9 cellular contexts compared by ENCODE assay signal in the genomic region with DNA sequence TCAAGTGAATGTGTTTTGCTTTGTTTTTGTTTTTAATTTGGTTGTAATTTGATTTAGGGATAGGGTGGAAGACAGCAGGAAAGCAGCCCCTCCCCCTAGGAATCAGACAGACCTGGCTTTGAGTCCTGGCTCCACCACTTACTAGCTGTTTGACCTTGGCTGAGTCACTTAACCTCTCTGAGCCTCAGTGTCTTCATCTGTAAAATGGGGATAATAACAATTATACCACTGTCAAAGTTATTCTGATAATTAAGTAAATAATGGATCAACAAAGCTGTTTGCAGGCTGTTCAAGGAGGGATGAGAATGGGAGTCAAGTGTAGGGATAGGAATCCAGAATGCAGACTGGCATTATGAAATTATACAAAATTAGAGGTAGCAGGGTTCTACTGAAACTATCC. TPM values are rescaled to one million over a fixed set of nuclear protein-coding genes. Genes with fewer than 3 reads are reported as not detected.
DNase-seq lines count a peak whose midpoint lies in the region; ATAC-seq, FAIRE-seq and TF ChIP-seq lines count a peak whose summit lies in the region.
"Had no signal": no experiment of that assay in that cellular context is flagged by ENCODE, and none has a peak within 500 bp of the region (broad histone marks: within the 10 kb centered on the region; RNA-seq: fewer than 3 reads in every experiment).

No MANE protein-coding gene starts in this region.

- no peaks in the 10 kb centered on the region for H3K36me3 ChIP-seq in astrocyte (ENCODE audit: insufficient read depth, low read length)
- H3K36me3 ChIP-seq in lower lobe of right lung, result peaks cover 24% of the 10 kb centered on the region
- peaks cover 0 to 24% (median 6%) of the 10 kb centered on the region in 3 donors for H3K36me3 ChIP-seq in tibial artery

- no peak for ATAC-seq in activated CD8-positive, alpha-beta memory T cell treated with anti-CD3 and anti-CD28 coated beads, Interleukin-2, amount 10 ng/mL, durations not matched to agents 7 days and 5 days
- no peak for ATAC-seq in lower lobe of right lung

- no peaks in the 10 kb centered on the region for H3K27me3 Mint-ChIP-seq in activated CD8-positive, alpha-beta memory T cell treated with anti-CD3 and anti-CD28 coated beads, Interleukin-2, amount 10 ng/mL, durations not matched to agents 7 days and 5 days
- H3K27me3 Mint-ChIP-seq in astrocyte (ENCODE audit: low read depth, unreplicated experiment), result no peaks in the 10 kb centered on the region

- H3K27me3 ChIP-seq in astrocyte (ENCODE audit: insufficient read depth, low read length), result no peaks in the 10 kb centered on the region
- H3K27me3 ChIP-seq in lower lobe of right lung (ENCODE audit: low read depth), result no peaks in the 10 kb centered on the region
- H3K27me3 ChIP-seq in tibial artery, result no peaks in the 10 kb centered on the region

- CTCF ChIA-PET in activated CD8-positive, alpha-beta memory T cell treated with anti-CD3 and anti-CD28 coated beads, Interleukin-2, amount 10 ng/mL, durations not matched to agents 7 days and 5 days (lab: Charles Lee), result interaction anchor here (2.4 to 2.8 kb wide), 2 partner anchors 20 to 33 kb away, joined by 10 to 11 read pairs; no protein-coding TSS in a partner anchor

- peak overlapping the region; percentile 93 for H3K4me3 Mint-ChIP-seq in activated CD8-positive, alpha-beta memory T cell treated with anti-CD3 and anti-CD28 coated beads, Interleukin-2, amount 10 ng/mL, durations not matched to agents 7 days and 5 days
- peak overlapping the region; percentile 96 for H3K4me3 Mint-ChIP-seq in astrocyte (ENCODE audit: unreplicated experiment)

- peaks cover 19% of the 10 kb centered on the region for H3K4me1 Mint-ChIP-seq in activated CD8-positive, alpha-beta memory T cell treated with anti-CD3 and anti-CD28 coated beads, Interleukin-2, amount 10 ng/mL, durations not matched to agents 7 days and 5 days
- peaks cover 4% of the 10 kb centered on the region for H3K4me1 Mint-ChIP-seq in astrocyte (ENCODE audit: low read depth, unreplicated experiment)

- H3K9ac ChIP-seq in astrocyte (ENCODE audit: low read length), result peak overlapping the region; percentile 95

- H3K27ac Mint-ChIP-seq in activated CD8-positive, alpha-beta memory T cell treated with anti-CD3 and anti-CD28 coated beads, Interleukin-2, amount 10 ng/mL, durations not matched to agents 7 days and 5 days, result peak overlapping the region; percentile 98
- H3K27ac Mint-ChIP-seq in astrocyte (ENCODE audit: unreplicated experiment), result peak overlapping the region; percentile 77

- no peaks in the 10 kb centered on the region for H3K9me3 Mint-ChIP-seq in activated CD8-positive, alpha-beta memory T cell treated with anti-CD3 and anti-CD28 coated beads, Interleukin-2, amount 10 ng/mL, durations not matched to agents 7 days and 5 days (ENCODE audit: low read depth)
- no peaks in the 10 kb centered on the region for H3K9me3 Mint-ChIP-seq in astrocyte (ENCODE audit: unreplicated experiment)

- H3K4me1 ChIP-seq in astrocyte (ENCODE audit: insufficient read depth, low read length), result peaks cover 20% of the 10 kb centered on the region
- H3K4me1 ChIP-seq in lower lobe of right lung, result peaks cover 15% of the 10 kb centered on the region
- peaks cover 0 to 15% (median 7%) of the 10 kb centered on the region in 4 donors for H3K4me1 ChIP-seq in tibial artery

- H2AFZ ChIP-seq in astrocyte (ENCODE audit: low read depth, low read length), result peak overlapping the region; percentile 76

- intact Hi-C loops in lower lobe of right lung (cut with DNase I) (no loop called here), tibial artery (cut with DNase I; ENCODE audit: low total_unique reads) (no loop called here)

- H3K4me2 ChIP-seq in astrocyte (ENCODE audit: low read length), result peak overlapping the region; percentile 92

- FAIRE-seq in astrocyte (lab: Jason Lieb, UNC), result no peak

- no peaks in the 10 kb centered on the region for H4K20me1 ChIP-seq in astrocyte (ENCODE audit: insufficient read depth, low read length)

- peak overlapping the region; percentile 98 for H3K27ac ChIP-seq in astrocyte (ENCODE audit: low read depth, low read length)
- H3K27ac ChIP-seq in lower lobe of right lung, result peak overlapping the region; percentile 97
- peak overlapping the region; percentile 90 to 94 for H3K27ac ChIP-seq in tibial artery

- TF ChIP-seq CTCF in astrocyte (IDR thresholded peaks at IDR 0.05; ENCODE audit: insufficient read depth, low read depth, low read length), result no peak
- TF ChIP-seq CTCF in lower lobe of right lung (IDR thresholded peaks at IDR 0.05), result no peak
- TF ChIP-seq CTCF in tibial artery (IDR thresholded peaks at IDR 0.05), result no peak

- no peaks in the 10 kb centered on the region for H3K9me3 ChIP-seq in astrocyte (ENCODE audit: insufficient read depth, low read depth, low read length)
- H3K9me3 ChIP-seq in lower lobe of right lung, result no peaks in the 10 kb centered on the region
- H3K9me3 ChIP-seq in tibial artery, result no peaks in the 10 kb centered on the region

- peaks cover 2% of the 10 kb centered on the region for H3K36me3 Mint-ChIP-seq in activated CD8-positive, alpha-beta memory T cell treated with anti-CD3 and anti-CD28 coated beads, Interleukin-2, amount 10 ng/mL, durations not matched to agents 7 days and 5 days
- peaks cover 18% of the 10 kb centered on the region for H3K36me3 Mint-ChIP-seq in astrocyte (ENCODE audit: low read depth, unreplicated experiment)

- no peak for DNase-seq in activated CD8-positive, alpha-beta memory T cell treated with anti-CD3 and anti-CD28 coated beads, Interleukin-2, amount 10 ng/mL, durations not matched to agents 7 days and 5 days
- DNase-seq in activated CD8-positive, alpha-beta memory T cell treated with anti-CD3 and anti-CD28 coated beads, Interleukin-2, amount 50 U/mL, for 48 hours, result no peak
- no peak for DNase-seq in astrocyte (ENCODE audit: low read depth)
- no peak for DNase-seq in lower lobe of right lung
- no peak for DNase-seq in tibial artery
- DNase-seq in DMS114 treated with DMSO at 0.1 percent for 48 hours (lab: John Stamatoyannopoulos, UW; ENCODE audit: unreplicated experiment), result no peak
- no peak for DNase-seq in effector CD4-positive, alpha-beta T cell
- DNase-seq in dermis blood vessel endothelial cell, result no peak
- DNase-seq: stimulated activated CD4-positive, alpha-beta T cell treated with anti-CD3 and anti-CD28 coated beads, Interleukin-4, amount 100 ng/mL, for 4 hours had no signal

- no peaks in the 10 kb centered on the region for H3K79me2 ChIP-seq in astrocyte (ENCODE audit: insufficient read depth, low read length)

- H3K4me3 ChIP-seq in astrocyte (ENCODE audit: insufficient read depth, low read depth, low read length) (peak overlapping the region; percentile 71), lower lobe of right lung (peak overlapping the region; percentile 65), tibial artery (peak overlapping the region in 1 of 2 donors; percentile 66)

RNA-seq across cellular contexts. Expression of a gene that starts 1.2 kb away (rescaled TPM):
- 10 to 100 TPM; 53.8 to 63.6 TPM for total RNA-seq in activated CD8-positive, alpha-beta memory T cell treated with anti-CD3 and anti-CD28 coated beads, Interleukin-2, amount 10 ng/mL, durations not matched to agents 7 days and 5 days
- total RNA-seq in astrocyte (36.1 and 39.0 TPM in 2 replicates), lower lobe of right lung (22.7 TPM), dermis blood vessel endothelial cell (24.7 and 26.8 TPM in 2 replicates)

RNA-seq across cellular contexts. Expression of a gene that starts 5.6 kb away (rescaled TPM):
- total RNA-seq in activated CD8-positive, alpha-beta memory T cell treated with anti-CD3 and anti-CD28 coated beads, Interleukin-2, amount 10 ng/mL, durations not matched to agents 7 days and 5 days, result under 1 TPM in 1 of 2 experiments, not detected in 1; 0.23 TPM
- total RNA-seq in astrocyte (not detected in 2 replicates), lower lobe of right lung (not detected), dermis blood vessel endothelial cell (not detected in 2 replicates)

RNA-seq across cellular contexts. Expression of a gene that starts 8.2 kb away (rescaled TPM):
- total RNA-seq in activated CD8-positive, alpha-beta memory T cell treated with anti-CD3 and anti-CD28 coated beads, Interleukin-2, amount 10 ng/mL, durations not matched to agents 7 days and 5 days, result 10 to 100 TPM; 63.4 to 66.5 TPM
- total RNA-seq in astrocyte (63.8 and 65.8 TPM in 2 replicates), lower lobe of right lung (96.0 TPM), dermis blood vessel endothelial cell (100 and 111 TPM in 2 replicates)

RNA-seq across cellular contexts. Expression of a gene that starts 24.2 kb away (rescaled TPM):
- total RNA-seq in activated CD8-positive, alpha-beta memory T cell treated with anti-CD3 and anti-CD28 coated beads, Interleukin-2, amount 10 ng/mL, durations not matched to agents 7 days and 5 days, result not detected
- not detected in 2 replicates for total RNA-seq in astrocyte
- 53.1 TPM for total RNA-seq in lower lobe of right lung
- total RNA-seq in dermis blood vessel endothelial cell, result not detected in 2 replicates

RNA-seq across cellular contexts. Expression of a gene that starts 30.6 kb away (rescaled TPM):
- 1 to 10 TPM; 4.0 to 9.2 TPM for total RNA-seq in activated CD8-positive, alpha-beta memory T cell treated with anti-CD3 and anti-CD28 coated beads, Interleukin-2, amount 10 ng/mL, durations not matched to agents 7 days and 5 days
- total RNA-seq in astrocyte (4.2 and 4.4 TPM in 2 replicates), lower lobe of right lung (14.8 TPM), dermis blood vessel endothelial cell (2.8 and 7.8 TPM in 2 replicates)
